In genomic region chr10:44958196-44958896, GRCh38 we compare ENCODE assay signal across 1 cellular context.
TF ChIP-seq lines count a peak whose summit lies in the region.

No MANE protein-coding gene starts in this region.

TF ChIP-seq in GM23338, 12 proteins besides CTCF, POLR2A, EP300 and RAD21 (continued from another document):
- TF ChIP-seq POLR2AphosphoS5 (IDR thresholded peaks at IDR 0.05; ENCODE audit: low read depth) = no peak
- no peak for TF ChIP-seq CREB1 (CRISPR knock-in tag; IDR thresholded peaks at IDR 0.05; ENCODE audit: low read depth)
- TF ChIP-seq, protein P1, sequence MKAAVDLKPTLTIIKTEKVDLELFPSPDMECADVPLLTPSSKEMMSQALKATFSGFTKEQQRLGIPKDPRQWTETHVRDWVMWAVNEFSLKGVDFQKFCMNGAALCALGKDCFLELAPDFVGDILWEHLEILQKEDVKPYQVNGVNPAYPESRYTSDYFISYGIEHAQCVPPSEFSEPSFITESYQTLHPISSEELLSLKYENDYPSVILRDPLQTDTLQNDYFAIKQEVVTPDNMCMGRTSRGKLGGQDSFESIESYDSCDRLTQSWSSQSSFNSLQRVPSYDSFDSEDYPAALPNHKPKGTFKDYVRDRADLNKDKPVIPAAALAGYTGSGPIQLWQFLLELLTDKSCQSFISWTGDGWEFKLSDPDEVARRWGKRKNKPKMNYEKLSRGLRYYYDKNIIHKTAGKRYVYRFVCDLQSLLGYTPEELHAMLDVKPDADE (IDR thresholded peaks at IDR 0.05) = no peak
- TF ChIP-seq STAT1 (IDR thresholded peaks at IDR 0.05; ENCODE audit: unreplicated experiment) = no peak
- no peak for TF ChIP-seq EZH2phosphoT487 (IDR thresholded peaks at IDR 0.05; ENCODE audit: unreplicated experiment)
- TF ChIP-seq EZH2 (IDR thresholded peaks at IDR 0.05; ENCODE audit: low read depth, unreplicated experiment) = no peak
